In genomic region chr2:218403810-218404209, GRCh38 we compare ENCODE assay signal across 21 cellular contexts. TPM values are rescaled to one million over a fixed set of nuclear protein-coding genes. Genes with fewer than 3 reads are reported as not detected.
DNase-seq lines count a peak whose midpoint lies in the region; ATAC-seq, FAIRE-seq and TF ChIP-seq lines count a peak whose summit lies in the region.
"Had no signal": no experiment of that assay in that cellular context is flagged by ENCODE, and none has a peak within 500 bp of the region (broad histone marks: within the 10 kb centered on the region; RNA-seq: fewer than 3 reads in every experiment).

No MANE protein-coding gene starts in this region.

- H3K27me3 ChIP-seq in HepG2 (ENCODE audit: control insufficient read depth in 1 of 2, insufficient read depth in 2 of 2, low read length in 2 of 2) (no peaks in the 10 kb centered on the region; a peak in 1 of 5 replicates), right lobe of liver (no peaks in the 10 kb centered on the region), Panc1 (ENCODE audit: control insufficient read depth, insufficient read depth, low read length) (no peaks in the 10 kb centered on the region), gastroesophageal sphincter (no peaks in the 10 kb centered on the region), mesendoderm (ENCODE audit: insufficient read depth, low read length, poor library complexity) (no peaks in the 10 kb centered on the region), upper lobe of left lung (no peaks in the 10 kb centered on the region)
- H3K27me3 ChIP-seq: left lung had no signal

- H4K20me1 ChIP-seq in HepG2 (ENCODE audit: insufficient read depth, low read length), result no peaks in the 10 kb centered on the region; the same call in 1 of the 2 replicates

- H3K36me3 Mint-ChIP-seq in type B pancreatic cell, result peaks cover 7% of the 10 kb centered on the region

- H3K56ac ChIP-seq in mesendoderm (ENCODE audit: low read length), result no peak overlapping the region

- no peak overlapping the region for H3K18ac ChIP-seq in mesendoderm (ENCODE audit: low read length)

- POLR2A ChIA-PET in HepG2 (lab: Yijun Ruan, JAX) (interaction anchor here (1.6 to 4.2 kb wide), 6 partner anchors 16 to 117 kb away, joined by 4 to 56 read pairs (median 16); partner anchors contain the start of genes TMBIM1 and VIL1), Panc1 (lab: Charles Lee) (no interaction called here)

- H3K27ac Mint-ChIP-seq in type B pancreatic cell, result peak overlapping the region; percentile 74

- H3K27me3 Mint-ChIP-seq in type B pancreatic cell, result no peaks in the 10 kb centered on the region

- H3K79me2 ChIP-seq in HepG2 (ENCODE audit: insufficient read depth, low read length), result peaks cover 35% of the 10 kb centered on the region
- H3K79me2 ChIP-seq in mesendoderm (ENCODE audit: control insufficient read depth, insufficient read depth, low read length), result peaks cover 5% of the 10 kb centered on the region

- no peak overlapping the region for H4K5ac ChIP-seq in mesendoderm (ENCODE audit: low read length)

- H2BK120ac ChIP-seq in mesendoderm (ENCODE audit: low read depth, low read length), result no peak overlapping the region

- peaks cover 19% of the 10 kb centered on the region for H3K4me1 Mint-ChIP-seq in type B pancreatic cell (ENCODE audit: unreplicated experiment)

- H2BK5ac ChIP-seq in mesendoderm (ENCODE audit: low read length), result no peak overlapping the region

- CTCF ChIA-PET in HepG2 (lab: Yijun Ruan, JAX; ENCODE audit: low intra/inter-chr PET ratio, low total read pairs) (no interaction called here), Panc1 (lab: Charles Lee) (no interaction called here)

- H3K4me3 Mint-ChIP-seq in type B pancreatic cell, result peak overlapping the region; percentile 63

- ATAC-seq in HepG2 (no peak), right lobe of liver (no peak), Panc1 (no peak), gastroesophageal sphincter (no peak), upper lobe of left lung (ENCODE audit: low FRiP score in 2 of 2) (no peak)
- ATAC-seq: left lung had no signal

- BruUV-seq in HepG2 (replicated peaks; lab: Mats Ljungman, UMichigan), result TSS peak; percentile 31
- no TSS peak for BruUV-seq in Panc1 (replicated peaks; lab: Mats Ljungman, UMichigan)

- H3K9me3 Mint-ChIP-seq in type B pancreatic cell, result no peaks in the 10 kb centered on the region

- no peak for FAIRE-seq in HepG2 (lab: Jason Lieb, UNC)

- H3K4me2 ChIP-seq in HepG2 (ENCODE audit: low read depth, low read length) (peak overlapping the region; percentile 86; the same call in 1 of the 2 replicates), mesendoderm (ENCODE audit: low read length) (no peak overlapping the region)

- no peak overlapping the region for H3K23ac ChIP-seq in mesendoderm (ENCODE audit: low read length)

- H3K79me1 ChIP-seq in mesendoderm (ENCODE audit: low read length), result peaks cover 5% of the 10 kb centered on the region

- H3K9me3 ChIP-seq in HepG2 (ENCODE audit: low read length) (no peaks in the 10 kb centered on the region), right lobe of liver (no peaks in the 10 kb centered on the region), Panc1 (ENCODE audit: control insufficient read depth, insufficient read depth, low read depth, low read length) (no peaks in the 10 kb centered on the region), gastroesophageal sphincter (no peaks in the 10 kb centered on the region), upper lobe of left lung (no peaks in the 10 kb centered on the region)
- H3K9me3 ChIP-seq: BE2C, left lung had no signal

- no peak for TF ChIP-seq CTCF in HepG2 (CRISPR knock-in tag; IDR thresholded peaks at IDR 0.05)
- no peak for TF ChIP-seq CTCF in right lobe of liver (IDR thresholded peaks at IDR 0.05)
- no peak for TF ChIP-seq CTCF in Panc1 (IDR thresholded peaks at IDR 0.05)
- TF ChIP-seq CTCF in gastroesophageal sphincter (IDR thresholded peaks at IDR 0.05), result no peak
- no peak for TF ChIP-seq CTCF in type B pancreatic cell (conservative IDR thresholded peaks at IDR 0.05)
- TF ChIP-seq CTCF in upper lobe of left lung (IDR thresholded peaks at IDR 0.05), result no peak

- no peak overlapping the region for H3K4ac ChIP-seq in mesendoderm (ENCODE audit: low read depth, low read length)

- no peak for TF ChIP-seq POLR2A in HepG2 (IDR thresholded peaks at IDR 0.05; ENCODE audit: insufficient read depth in 1 of 2, low read depth in 2 of 2, low read length in 2 of 2)
- no peak for TF ChIP-seq POLR2A in right lobe of liver (IDR thresholded peaks at IDR 0.05)
- TF ChIP-seq POLR2A in gastroesophageal sphincter (IDR thresholded peaks at IDR 0.05), result no peak
- no peak for TF ChIP-seq POLR2A in upper lobe of left lung (IDR thresholded peaks at IDR 0.05)

- H3K4me3 ChIP-seq in HepG2 (replicated peaks in 1 of 3; ENCODE audit: insufficient read depth in 1 of 3, low read depth in 2 of 3, low read length in 3 of 3) (no peak overlapping the region), right lobe of liver (no peak overlapping the region), Panc1 (ENCODE audit: low read depth in 2 of 2, low read length in 2 of 2) (no peak overlapping the region), gastroesophageal sphincter (no peak overlapping the region), mesendoderm (ENCODE audit: low read length) (no peak overlapping the region), upper lobe of left lung (no peak overlapping the region)
- H3K4me3 ChIP-seq: GM23248, left lung had no signal

- no peak overlapping the region for H2BK15ac ChIP-seq in mesendoderm (replicated peaks; ENCODE audit: low read depth)

- TF ChIP-seq EP300 in HepG2 (IDR thresholded peaks at IDR 0.05; ENCODE audit: low read depth in 2 of 2, low read length in 2 of 2) (no peak), HepG2 (CRISPR knock-in tag; IDR thresholded peaks at IDR 0.05; ENCODE audit: borderline replicate concordance) (no peak), gastroesophageal sphincter (IDR thresholded peaks at IDR 0.05) (no peak), upper lobe of left lung (IDR thresholded peaks at IDR 0.05) (no peak)

- no peak overlapping the region for H2AFZ ChIP-seq in HepG2 (ENCODE audit: low read length)
- H2AFZ ChIP-seq: GM23248 had no signal

- in situ Hi-C loops in HepG2 (cut with HindIII; ENCODE audit: extremely low pct_ligation_motif_present, low pct_unique_long_range_greater_than_20kb), result no loop called here
- in situ Hi-C loops in Panc1 (cut with HindIII; ENCODE audit: low pct_unique_long_range_greater_than_20kb, low sequenced_read_pairs), result no loop called here

- H3K36me3 ChIP-seq in HepG2 (replicated peaks in 1 of 2; ENCODE audit: control insufficient read depth in 1 of 2, insufficient read depth in 2 of 2, low read length in 2 of 2), result peaks cover 24 to 38% of the 10 kb centered on the region in 2 experiments; a peak in 4 of 5 replicates
- peaks cover 0 to 37% (median 16%) of the 10 kb centered on the region in 4 donors for H3K36me3 ChIP-seq in right lobe of liver
- no peaks in the 10 kb centered on the region; the same call in none of the 2 replicates for H3K36me3 ChIP-seq in Panc1 (ENCODE audit: control insufficient read depth, insufficient read depth, low read length)
- peaks cover 0 to 45% of the 10 kb centered on the region in 2 donors for H3K36me3 ChIP-seq in gastroesophageal sphincter
- peaks cover 2% of the 10 kb centered on the region for H3K36me3 ChIP-seq in mesendoderm (ENCODE audit: control insufficient read depth, insufficient read depth, low read length)
- H3K36me3 ChIP-seq in upper lobe of left lung, result peaks cover 21 to 43% (median 35%) of the 10 kb centered on the region in 4 donors

- DNase-seq in HepG2 (ENCODE audit: low spot score) (no peak), right lobe of liver (no peak), Panc1 (ENCODE audit: low read depth, low spot score) (no peak), type B pancreatic cell (ENCODE audit: extremely low spot score, unreplicated experiment) (no peak), SIG-M5 treated with dmso at 0.1 percent for 504 hours (lab: John Stamatoyannopoulos, UW; ENCODE audit: unreplicated experiment) (no peak), mesendoderm (no peak), upper lobe of left lung (no peak)
- DNase-seq: activated effector memory CD4-positive, alpha-beta T cell treated with Interleukin-2 at 50 U/mL for 16 hours; BE2C; DMS79 treated with DMSO at 0.1 percent for 48 hours; GM23248; left lung; NCI-H187; retina; SHP77 treated with DMSO at 0.1 percent for 48 hours had no signal

- H3K4me1 ChIP-seq in HepG2 (ENCODE audit: insufficient read depth, low read length) (peaks cover 65% of the 10 kb centered on the region), right lobe of liver (peaks cover 0 to 45% (median 22%) of the 10 kb centered on the region in 4 donors), Panc1 (ENCODE audit: control insufficient read depth, insufficient read depth, low read length) (peaks cover 55% of the 10 kb centered on the region), gastroesophageal sphincter (peaks cover 5 to 75% (median 45%) of the 10 kb centered on the region in 3 donors), mesendoderm (ENCODE audit: control insufficient read depth, low read depth, low read length) (peaks cover 13% of the 10 kb centered on the region), upper lobe of left lung (peaks cover 48 to 73% (median 59%) of the 10 kb centered on the region in 4 donors)

- no peak for TF ChIP-seq RAD21 in HepG2 (CRISPR knock-in tag; IDR thresholded peaks at IDR 0.05)

- H3K27ac ChIP-seq in HepG2 (ENCODE audit: extremely low read length, insufficient read depth, low read length) (peak overlapping the region; percentile 79), right lobe of liver (no peak overlapping the region), Panc1 (ENCODE audit: low read length) (peak overlapping the region; percentile 94), gastroesophageal sphincter (peak overlapping the region in 3 of 4 donors; percentile 87 to 100 (median 88)), mesendoderm (ENCODE audit: low read depth, low read length) (no peak overlapping the region), upper lobe of left lung (peak overlapping the region in 2 of 4 donors; percentile 93 to 99)

- WGBS in HepG2 (ENCODE audit: low lambda C conversion rate), result 89% methylated on average over 7 of the region's 7 CpGs
- 63% methylated on average over 7 of the region's 7 CpGs for WGBS in right lobe of liver (ENCODE audit: insufficient coverage, low coverage, low lambda C conversion rate, missing lambda C conversion rate)
- WGBS in gastroesophageal sphincter (ENCODE audit: low coverage in 1 of 2), 2 donors, result 65 to 67% methylated on average over 6 to 7 of the region's 7 CpGs
- WGBS in mesendoderm (ENCODE audit: extremely low coverage, insufficient coverage, low lambda C conversion rate), result no CpG with 5 or more reads among the region's 7 CpGs
- WGBS in upper lobe of left lung, 2 donors, result 77 to 82% methylated on average over 7 of the region's 7 CpGs

- no peak overlapping the region for H4K8ac ChIP-seq in mesendoderm (ENCODE audit: low read depth, low read length)

- intact Hi-C loops in HepG2 (cut with micrococcal nuclease; ENCODE audit: unreplicated experiment), result no loop called here
- intact Hi-C loops in right lobe of liver (cut with DNase I), result loop anchor here (10.0 kb wide), 2 partner anchors 61 to 251 kb away; partner anchors contain the start of genes BCS1L (in 1 of the 2) and ZNF142 (in 1 of the 2)
- intact Hi-C loops in Panc1 (cut with micrococcal nuclease; ENCODE audit: unreplicated experiment), result no loop called here

- no peak overlapping the region for H2AK5ac ChIP-seq in mesendoderm (ENCODE audit: low read length)

- H3K9ac ChIP-seq in HepG2 (ENCODE audit: insufficient read depth, low read depth, low read length) (peak overlapping the region; percentile 61; the same call in 1 of the 2 replicates), mesendoderm (ENCODE audit: low read length) (no peak overlapping the region)
- H3K9ac ChIP-seq: GM23248 had no signal

RNA-seq across cellular contexts. Expression of gene CTDSP1, which starts 4.1 kb away (rescaled TPM):
- total RNA-seq in HepG2 (2016; rRNA removed; fragmentation: Illumina TruSeq; extraction: Trizol) (78.5 and 91.0 TPM in 2 replicates), right lobe of liver (10 to 100 TPM; 55.1 to 95.9 (median 75.6) TPM), Panc1 (2021; ENCODE audit: unreplicated experiment) (128 TPM), gastroesophageal sphincter (100 to 1,000 TPM; 121 to 159 (median 136) TPM), type B pancreatic cell (ENCODE audit: low replicate concordance) (96.4 and 112 TPM in 2 replicates), upper lobe of left lung (100 to 1,000 TPM in 5 of 6 donors, 10 to 100 TPM in 1; 96.6 to 239 (median 189) TPM)
- total RNA-seq in HepG2 (2016; cell fraction: cytosol; rRNA removed; fragmentation: Illumina TruSeq; extraction: Trizol; ENCODE audit: low read depth), result 61.6 and 62.5 TPM in 2 replicates
- 72.7 and 92.2 TPM in 2 replicates for total RNA-seq in HepG2 (2016; cell fraction: insoluble cytoplasmic fraction; rRNA removed; fragmentation: Illumina TruSeq; extraction: Trizol)
- total RNA-seq in HepG2 (2016; cell fraction: membrane; rRNA removed; fragmentation: Illumina TruSeq; extraction: Trizol), result 98.7 and 108 TPM in 2 replicates
- 63.4 and 77.8 TPM in 2 replicates for total RNA-seq in HepG2 (2016; cell fraction: nucleus; rRNA removed; fragmentation: Illumina TruSeq; extraction: Trizol)
- polyA plus RNA-seq in HepG2 (2011; rRNA removed), result 268 and 270 TPM in 2 replicates
- 216 and 257 TPM in 2 replicates for polyA plus RNA-seq in HepG2 (2011; cell fraction: cytosol; rRNA removed)
- polyA plus RNA-seq in HepG2 (2011; cell fraction: nucleus; rRNA removed), result 595 and 749 TPM in 2 replicates
- polyA plus RNA-seq in HepG2 (2012), result 72.7 and 87.5 TPM in 2 replicates
- 60.8 and 65.7 TPM in 2 replicates for polyA plus RNA-seq in HepG2 (2016; cell fraction: cytosol; fragmentation: Illumina TruSeq; extraction: Trizol; ENCODE audit: low read depth)
- 106 and 117 TPM in 2 replicates for polyA plus RNA-seq in HepG2 (2016; cell fraction: insoluble cytoplasmic fraction; fragmentation: Illumina TruSeq; extraction: Trizol; ENCODE audit: low read depth)
- 114 and 123 TPM in 2 replicates for polyA plus RNA-seq in HepG2 (2016; cell fraction: membrane; fragmentation: Illumina TruSeq; extraction: Trizol; ENCODE audit: low read depth)
- 131 and 137 TPM in 2 replicates for polyA plus RNA-seq in HepG2 (2016; cell fraction: nucleus; fragmentation: Illumina TruSeq; extraction: Trizol; ENCODE audit: insufficient read depth, low read depth)
- polyA minus RNA-seq in HepG2 (2011; rRNA and poly(A)+ RNA removed; ENCODE audit: low replicate concordance), result 139 and 364 TPM in 2 replicates
- 88.3 and 92.0 TPM in 2 replicates for polyA minus RNA-seq in HepG2 (2011; cell fraction: cytosol; rRNA and poly(A)+ RNA removed)
- polyA minus RNA-seq in HepG2 (2011; cell fraction: nucleus; rRNA and poly(A)+ RNA removed), result 159 and 160 TPM in 2 replicates
- 124 TPM for polyA plus RNA-seq in Panc1 (2012; ENCODE audit: insufficient read length)
- polyA plus RNA-seq in mesendoderm (2013, experiment 1 of 2), result 13.1 TPM
- polyA plus RNA-seq in mesendoderm (2013, experiment 2 of 2), result 12.7 TPM

RNA-seq across cellular contexts. Expression of gene VIL1, which starts 15.1 kb away (rescaled TPM):
- total RNA-seq in HepG2 (2016; rRNA removed; fragmentation: Illumina TruSeq; extraction: Trizol) (301 and 337 TPM in 2 replicates), right lobe of liver (100 to 1,000 TPM in 1 of 6 experiments, 10 to 100 TPM in 2, 1 to 10 TPM in 3; 2.1 to 118 (median 19.1) TPM), Panc1 (2021; ENCODE audit: unreplicated experiment) (0.18 TPM), gastroesophageal sphincter (not detected), type B pancreatic cell (ENCODE audit: low replicate concordance) (64.6 and 142 TPM in 2 replicates), upper lobe of left lung (under 1 TPM in 3 of 6 donors, not detected in 3; 0.29 to 0.76 (median 0.40) TPM)
- total RNA-seq in HepG2 (2016; cell fraction: cytosol; rRNA removed; fragmentation: Illumina TruSeq; extraction: Trizol; ENCODE audit: low read depth), result 59.0 and 67.7 TPM in 2 replicates
- total RNA-seq in HepG2 (2016; cell fraction: insoluble cytoplasmic fraction; rRNA removed; fragmentation: Illumina TruSeq; extraction: Trizol), result 281 and 313 TPM in 2 replicates
- 183 and 224 TPM in 2 replicates for total RNA-seq in HepG2 (2016; cell fraction: membrane; rRNA removed; fragmentation: Illumina TruSeq; extraction: Trizol)
- total RNA-seq in HepG2 (2016; cell fraction: nucleus; rRNA removed; fragmentation: Illumina TruSeq; extraction: Trizol), result 188 and 190 TPM in 2 replicates
- polyA plus RNA-seq in HepG2 (2011; rRNA removed), result 287 and 352 TPM in 2 replicates
- 169 and 211 TPM in 2 replicates for polyA plus RNA-seq in HepG2 (2011; cell fraction: cytosol; rRNA removed)
- 756 and 778 TPM in 2 replicates for polyA plus RNA-seq in HepG2 (2011; cell fraction: nucleus; rRNA removed)
- 201 and 249 TPM in 2 replicates for polyA plus RNA-seq in HepG2 (2012)
- 85.6 and 100 TPM in 2 replicates for polyA plus RNA-seq in HepG2 (2016; cell fraction: cytosol; fragmentation: Illumina TruSeq; extraction: Trizol; ENCODE audit: low read depth)
- polyA plus RNA-seq in HepG2 (2016; cell fraction: insoluble cytoplasmic fraction; fragmentation: Illumina TruSeq; extraction: Trizol; ENCODE audit: low read depth), result 215 and 265 TPM in 2 replicates
- 117 and 144 TPM in 2 replicates for polyA plus RNA-seq in HepG2 (2016; cell fraction: membrane; fragmentation: Illumina TruSeq; extraction: Trizol; ENCODE audit: low read depth)
- polyA plus RNA-seq in HepG2 (2016; cell fraction: nucleus; fragmentation: Illumina TruSeq; extraction: Trizol; ENCODE audit: insufficient read depth, low read depth), result 336 and 399 TPM in 2 replicates
- 0.19 and 699 TPM in 2 replicates for polyA minus RNA-seq in HepG2 (2011; rRNA and poly(A)+ RNA removed; ENCODE audit: low replicate concordance)
- 138 and 156 TPM in 2 replicates for polyA minus RNA-seq in HepG2 (2011; cell fraction: cytosol; rRNA and poly(A)+ RNA removed)
- 112 and 120 TPM in 2 replicates for polyA minus RNA-seq in HepG2 (2011; cell fraction: nucleus; rRNA and poly(A)+ RNA removed)
- 0.07 TPM for polyA plus RNA-seq in Panc1 (2012; ENCODE audit: insufficient read length)
- 6.1 TPM for polyA plus RNA-seq in mesendoderm (2013, experiment 1 of 2)
- polyA plus RNA-seq in mesendoderm (2013, experiment 2 of 2), result 6.5 TPM
- total RNA-seq: dermis microvascular lymphatic vessel endothelial cell, fibroblast of lung, GM23248, M059J, myocyte had no signal
- polyA plus RNA-seq: fibroblast of lung, GM23248 had no signal

RNA-seq across cellular contexts. Expression of gene SLC11A1, which starts 21.7 kb away (rescaled TPM):
- 0.21 and 0.33 TPM in 2 replicates for total RNA-seq in HepG2 (2016; rRNA removed; fragmentation: Illumina TruSeq; extraction: Trizol)
- 0.26 and 0.51 TPM in 2 replicates for total RNA-seq in HepG2 (2016; cell fraction: cytosol; rRNA removed; fragmentation: Illumina TruSeq; extraction: Trizol; ENCODE audit: low read depth)
- total RNA-seq in HepG2 (2016; cell fraction: insoluble cytoplasmic fraction; rRNA removed; fragmentation: Illumina TruSeq; extraction: Trizol), result 0.18 and 0.22 TPM in 2 replicates
- total RNA-seq in HepG2 (2016; cell fraction: membrane; rRNA removed; fragmentation: Illumina TruSeq; extraction: Trizol), result 0.31 TPM in 2 replicates
- 0.19 and 0.71 TPM in 2 replicates for total RNA-seq in HepG2 (2016; cell fraction: nucleus; rRNA removed; fragmentation: Illumina TruSeq; extraction: Trizol)
- polyA plus RNA-seq in HepG2 (2011; rRNA removed), result 2.3 and 2.5 TPM in 2 replicates
- polyA plus RNA-seq in HepG2 (2011; cell fraction: cytosol; rRNA removed), result 1.1 and 1.2 TPM in 2 replicates
- polyA plus RNA-seq in HepG2 (2011; cell fraction: nucleus; rRNA removed), result 11.6 and 19.0 TPM in 2 replicates
- polyA plus RNA-seq in HepG2 (2012), result 1.5 and 3.8 TPM in 2 replicates
- 0.26 and 0.40 TPM in 2 replicates for polyA plus RNA-seq in HepG2 (2016; cell fraction: cytosol; fragmentation: Illumina TruSeq; extraction: Trizol; ENCODE audit: low read depth)
- 0.09 and 0.23 TPM in 2 replicates for polyA plus RNA-seq in HepG2 (2016; cell fraction: insoluble cytoplasmic fraction; fragmentation: Illumina TruSeq; extraction: Trizol; ENCODE audit: low read depth)
- polyA plus RNA-seq in HepG2 (2016; cell fraction: membrane; fragmentation: Illumina TruSeq; extraction: Trizol; ENCODE audit: low read depth), result 0.26 and 0.42 TPM in 2 replicates
- 0.23 and 0.79 TPM in 2 replicates for polyA plus RNA-seq in HepG2 (2016; cell fraction: nucleus; fragmentation: Illumina TruSeq; extraction: Trizol; ENCODE audit: insufficient read depth, low read depth)
- polyA minus RNA-seq in HepG2 (2011; rRNA and poly(A)+ RNA removed; ENCODE audit: low replicate concordance), result 0.14 and 2.9 TPM in 2 replicates
- polyA minus RNA-seq in HepG2 (2011; cell fraction: cytosol; rRNA and poly(A)+ RNA removed), result 0.35 and 1.5 TPM in 2 replicates
- polyA minus RNA-seq in HepG2 (2011; cell fraction: nucleus; rRNA and poly(A)+ RNA removed), result 3.7 and 5.4 TPM in 2 replicates
- 10 to 100 TPM in 3 of 6 experiments, 1 to 10 TPM in 3; 4.2 to 13.2 (median 11.0) TPM for total RNA-seq in right lobe of liver
- total RNA-seq in Panc1 (2021; ENCODE audit: unreplicated experiment), result 0.31 TPM
- 0.62 TPM for polyA plus RNA-seq in Panc1 (2012; ENCODE audit: insufficient read length)
- 10 to 100 TPM in 2 of 4 donors, 1 to 10 TPM in 2; 5.9 to 23.0 (median 9.5) TPM for total RNA-seq in gastroesophageal sphincter
- total RNA-seq in type B pancreatic cell (ENCODE audit: low replicate concordance), result 0.39 and 0.64 TPM in 2 replicates
- polyA plus RNA-seq in mesendoderm (2013, experiment 1 of 2), result 0.04 TPM
- polyA plus RNA-seq in mesendoderm (2013, experiment 2 of 2), result 0.04 TPM
- total RNA-seq in upper lobe of left lung, result 1,000 to 10,000 TPM in 2 of 6 donors, 100 to 1,000 TPM in 4; 145 to 3,249 (median 371) TPM
- total RNA-seq: GM23248 had no signal

RNA-seq across cellular contexts. Expression of gene CATIP, which starts 47.2 kb away (rescaled TPM):
- total RNA-seq in HepG2 (2016; rRNA removed; fragmentation: Illumina TruSeq; extraction: Trizol), result 0.22 TPM in 1 of 2 replicates, not detected in the other
- total RNA-seq in HepG2 (2016; cell fraction: cytosol; rRNA removed; fragmentation: Illumina TruSeq; extraction: Trizol; ENCODE audit: low read depth), result 0.35 TPM in 1 of 2 replicates, not detected in the other
- total RNA-seq in HepG2 (2016; cell fraction: insoluble cytoplasmic fraction; rRNA removed; fragmentation: Illumina TruSeq; extraction: Trizol), result 0.15 TPM in 1 of 2 replicates, not detected in the other
- total RNA-seq in HepG2 (2016; cell fraction: membrane; rRNA removed; fragmentation: Illumina TruSeq; extraction: Trizol), result 0.38 and 0.49 TPM in 2 replicates
- not detected in 2 replicates for total RNA-seq in HepG2 (2016; cell fraction: nucleus; rRNA removed; fragmentation: Illumina TruSeq; extraction: Trizol)
- polyA plus RNA-seq in HepG2 (2011; rRNA removed), result 0.07 and 0.09 TPM in 2 replicates
- polyA plus RNA-seq in HepG2 (2011; cell fraction: cytosol; rRNA removed), result 0.09 and 0.15 TPM in 2 replicates
- polyA plus RNA-seq in HepG2 (2011; cell fraction: nucleus; rRNA removed), result 0.48 and 0.87 TPM in 2 replicates
- 0.15 TPM in 1 of 2 replicates, not detected in the other for polyA plus RNA-seq in HepG2 (2012)
- not detected in 2 replicates for polyA plus RNA-seq in HepG2 (2016; cell fraction: cytosol; fragmentation: Illumina TruSeq; extraction: Trizol; ENCODE audit: low read depth)
- not detected in 2 replicates for polyA plus RNA-seq in HepG2 (2016; cell fraction: insoluble cytoplasmic fraction; fragmentation: Illumina TruSeq; extraction: Trizol; ENCODE audit: low read depth)
- not detected in 2 replicates for polyA plus RNA-seq in HepG2 (2016; cell fraction: membrane; fragmentation: Illumina TruSeq; extraction: Trizol; ENCODE audit: low read depth)
- not detected in 2 replicates for polyA plus RNA-seq in HepG2 (2016; cell fraction: nucleus; fragmentation: Illumina TruSeq; extraction: Trizol; ENCODE audit: insufficient read depth, low read depth)
- 0.36 TPM in 1 of 2 replicates, not detected in the other for polyA minus RNA-seq in HepG2 (2011; rRNA and poly(A)+ RNA removed; ENCODE audit: low replicate concordance)
- polyA minus RNA-seq in HepG2 (2011; cell fraction: cytosol; rRNA and poly(A)+ RNA removed), result not detected in 2 replicates
- 1.4 TPM in 1 of 2 replicates, not detected in the other for polyA minus RNA-seq in HepG2 (2011; cell fraction: nucleus; rRNA and poly(A)+ RNA removed)
- total RNA-seq in right lobe of liver, result not detected
- total RNA-seq in Panc1 (2021; ENCODE audit: unreplicated experiment), result 0.18 TPM
- polyA plus RNA-seq in Panc1 (2012; ENCODE audit: insufficient read length), result 0.55 TPM
- not detected for total RNA-seq in gastroesophageal sphincter
- total RNA-seq in type B pancreatic cell (ENCODE audit: low replicate concordance), result 0.21 and 4.1 TPM in 2 replicates
- not detected for polyA plus RNA-seq in mesendoderm (2013, experiment 1 of 2)
- polyA plus RNA-seq in mesendoderm (2013, experiment 2 of 2), result not detected
- total RNA-seq in upper lobe of left lung, result 1 to 10 TPM in 5 of 6 donors, under 1 TPM in 1; 0.77 to 8.5 (median 4.3) TPM
- total RNA-seq: dermis microvascular lymphatic vessel endothelial cell, GM23248, HT1080, M059J, myocyte had no signal
- polyA plus RNA-seq: fibroblast of lung, GM23248 had no signal

Comparison
In these comparisons a context has a peak if more than half of its experiments do, and no peak if none do; other contexts are left out.
1. H3K27ac ChIP-seq: peak in HepG2 (single experiment), Panc1 (single experiment) and gastroesophageal sphincter (3 of 4); none in right lobe of liver (0 of 3) and mesendoderm (single experiment).
2. intact Hi-C loops: an anchor here in right lobe of liver (10.0 kb wide); none called in HepG2 and Panc1.
3. RNA of gene SLC11A1, which starts 21.7 kb away (total RNA-seq): 145 to 3,249 TPM in upper lobe of left lung; 4.2 to 13.2 TPM in right lobe of liver, 5.9 to 23.0 TPM in gastroesophageal sphincter, 0.39 to 0.64 TPM in type B pancreatic cell, 0.18 to 0.71 TPM in HepG2 and 0.31 TPM in Panc1 (single experiment); every median in the first group is over 4 times any median in the second.